Comparison of ENCODE assay signal across 8 cellular contexts in the genomic region with DNA sequence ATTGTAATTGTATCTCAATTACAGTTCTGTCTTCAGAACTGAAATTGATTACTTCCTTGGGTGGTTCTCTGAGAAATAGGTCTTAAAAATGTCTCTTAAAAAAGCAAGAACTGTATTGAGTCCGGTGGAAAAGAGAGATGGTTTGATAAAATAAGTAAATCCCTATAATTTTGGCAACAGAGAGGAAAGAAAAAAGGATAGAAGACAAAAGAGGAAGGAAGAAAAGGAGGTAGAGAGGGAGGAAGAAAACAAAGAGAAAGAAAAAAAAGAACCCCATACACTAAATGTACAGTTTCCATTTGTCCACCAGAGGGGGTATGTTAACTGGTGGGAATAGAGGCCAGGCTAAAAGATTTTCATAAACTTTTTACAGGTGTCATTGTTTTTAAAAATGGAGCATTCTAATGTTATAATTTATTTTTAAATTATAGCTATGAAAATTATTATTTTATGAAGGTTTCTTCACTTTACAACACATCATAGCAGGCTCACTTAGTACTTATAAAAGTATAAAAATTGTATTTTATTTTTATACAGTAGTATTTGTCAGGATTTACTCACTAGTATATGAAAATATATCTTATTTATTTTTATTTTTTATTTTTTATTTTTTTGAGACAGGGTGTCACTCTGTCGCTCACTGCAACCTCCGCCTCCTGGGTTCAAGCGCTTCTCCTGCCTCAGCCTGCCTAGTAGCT. TPM values are rescaled to one million over a fixed set of nuclear protein-coding genes. Genes with fewer than 3 reads are reported as not detected.
A peak's percentile ranks its signal among the peaks of the same experiment; 100 is the strongest.
DNase-seq lines count a peak whose midpoint lies in the region; FAIRE-seq and TF ChIP-seq lines count a peak whose summit lies in the region.

No MANE protein-coding gene starts in this region.

- no peaks in the 10 kb centered on the region for H3K36me3 Mint-ChIP-seq in chondrocyte (ENCODE audit: low read depth)
- H3K36me3 Mint-ChIP-seq in nephron (ENCODE audit: low read depth) = no peaks in the 10 kb centered on the region

- DNase-seq in DMS153 (lab: John Stamatoyannopoulos, UW) (peak; percentile 18), OCI-M1 (lab: John Stamatoyannopoulos, UW) (peak; percentile 85), chondrocyte (ENCODE audit: low spot score) (no peak), H7 (no peak), GM12892 (ENCODE audit: insufficient read length) (no peak)
- no peak for DNase-seq in stimulated activated CD4-positive, alpha-beta T cell treated with anti-CD3 and anti-CD28 coated beads, Interleukin-4, amount 100 ng/mL, for 24 hours

- H3K36me3 ChIP-seq in KOPT-K1 (ENCODE audit: insufficient read depth, low read length) = peaks cover 13% of the 10 kb centered on the region; the same call in 1 of the 2 replicates
- H3K36me3 ChIP-seq in H7 (replicated peaks; ENCODE audit: control insufficient read depth, insufficient read depth, low read length) = no peaks in the 10 kb centered on the region

- H3K27me3 Mint-ChIP-seq in chondrocyte (ENCODE audit: low read depth) = no peaks in the 10 kb centered on the region
- no peaks in the 10 kb centered on the region for H3K27me3 Mint-ChIP-seq in nephron (ENCODE audit: low read depth)

- TF ChIP-seq POLR2A in GM12892 (IDR thresholded peaks at IDR 0.05; ENCODE audit: low read depth, low read length) = no peak

- peak overlapping the region; percentile 45 for H3K27ac ChIP-seq in KOPT-K1 (ENCODE audit: low read depth, low read length, poor library complexity, severe bottlenecking)

- H3K9me3 Mint-ChIP-seq in chondrocyte (ENCODE audit: low read depth) (no peaks in the 10 kb centered on the region), nephron (no peaks in the 10 kb centered on the region)

- H3K9me3 ChIP-seq in KOPT-K1 (ENCODE audit: insufficient read depth, low read length, poor library complexity, severe bottlenecking) = no peaks in the 10 kb centered on the region

- H3K4me3 ChIP-seq in H7 (ENCODE audit: insufficient read depth, low read depth, low read length) = no peak overlapping the region

- TF ChIP-seq CTCF in chondrocyte (IDR thresholded peaks at IDR 0.05) = peak; percentile 92
- peak; percentile 75 to 82 (median 81) for TF ChIP-seq CTCF in nephron (IDR thresholded peaks at IDR 0.05; ENCODE audit: unreplicated experiment in 3 of 3)

- peaks cover 22% of the 10 kb centered on the region for H3K4me1 Mint-ChIP-seq in chondrocyte (ENCODE audit: low read depth)
- H3K4me1 Mint-ChIP-seq in nephron = peaks cover 24% of the 10 kb centered on the region

- H3K4me3 Mint-ChIP-seq in chondrocyte (ENCODE audit: unreplicated experiment) (peak overlapping the region; percentile 18), nephron (peak overlapping the region; percentile 54 to 70 (median 55))

- H3K27ac Mint-ChIP-seq in chondrocyte (ENCODE audit: unreplicated experiment) (peak overlapping the region; percentile 61), nephron (peak overlapping the region in 2 of 3 experiments; percentile 44 to 65)

- no peak for FAIRE-seq in GM12892 (lab: Jason Lieb, UNC)

- no peaks in the 10 kb centered on the region for H3K27me3 ChIP-seq in H7 (ENCODE audit: control insufficient read depth, insufficient read depth, low read length)

RNA-seq across cellular contexts. Expression of gene UBE2T, which starts 2.1 kb away (rescaled TPM):
- 8.7 to 13.0 TPM (median 8.9 TPM) in 3 replicates for total RNA-seq in chondrocyte
- 159 and 161 TPM in 2 replicates for total RNA-seq in H7 (2014; rRNA removed; shearing (Covaris generic))
- 104 TPM for polyA plus RNA-seq in GM12892 (2012; ENCODE audit: missing spikeins)

RNA-seq across cellular contexts. Expression of gene PPP1R12B, which starts 4.7 kb away (rescaled TPM):
- total RNA-seq in chondrocyte = 18.0 to 22.7 TPM (median 18.2 TPM) in 3 replicates
- total RNA-seq in H7 (2014; rRNA removed; shearing (Covaris generic)) = 4.5 and 14.5 TPM in 2 replicates
- 2.8 TPM for polyA plus RNA-seq in GM12892 (2012; ENCODE audit: missing spikeins)

Comparison
In these comparisons a context has a peak if more than half of its experiments do, and no peak if none do; other contexts are left out.
1. DNase-seq: peak in DMS153 (single experiment) and OCI-M1 (single experiment); none in chondrocyte (single experiment), H7 (single experiment), GM12892 (single experiment) and stimulated activated CD4-positive, alpha-beta T cell treated with anti-CD3 and anti-CD28 coated beads, Interleukin-4, amount 100 ng/mL, for 24 hours (single experiment).
2. RNA of gene UBE2T, which starts 2.1 kb away (total RNA-seq): 159 to 161 TPM in H7; 8.7 to 13.0 TPM in chondrocyte; every median in the first group is over 10 times any median in the second.